In the genomic region with DNA sequence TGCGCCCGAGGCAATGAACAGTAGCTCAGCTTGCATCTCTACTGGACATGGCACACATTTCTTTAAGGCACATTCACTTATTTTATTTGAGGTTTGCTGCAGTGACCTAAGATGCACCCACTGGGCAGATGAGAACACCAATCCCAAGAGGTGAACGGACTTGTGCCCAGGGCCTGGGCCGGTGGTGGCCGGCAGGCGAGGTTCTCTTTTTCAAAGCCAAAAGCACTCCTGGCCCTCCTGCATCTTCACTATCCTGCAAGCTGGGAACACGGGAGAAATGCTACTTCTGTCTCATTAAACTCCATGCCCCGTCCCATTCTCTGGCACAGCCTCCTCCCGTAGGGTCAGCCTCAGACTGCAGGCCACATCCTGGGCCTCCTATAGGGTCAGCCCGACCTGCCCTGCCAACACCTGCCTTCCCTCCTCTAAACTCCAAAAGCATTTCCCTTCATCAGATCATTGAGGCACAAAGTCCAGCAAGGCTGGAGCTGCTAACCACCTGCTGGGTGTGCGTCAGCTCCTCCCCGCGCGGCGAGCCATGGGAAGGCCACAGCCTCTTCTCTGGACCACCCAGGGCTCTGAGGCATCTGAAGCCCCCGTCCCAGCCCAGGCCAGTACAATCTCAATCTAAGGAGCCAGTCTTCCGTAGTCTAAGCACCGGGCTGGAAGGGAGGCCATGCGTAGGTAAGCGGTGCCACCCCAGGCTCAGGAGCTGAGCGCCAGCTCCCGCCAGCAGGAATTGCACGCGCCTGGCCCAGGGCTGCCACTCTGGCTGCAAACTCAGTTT, we compare ENCODE assay signal across 28 cellular contexts.
DNase-seq lines count a peak whose midpoint lies in the region; ATAC-seq and TF ChIP-seq lines count a peak whose summit lies in the region.
"Had no signal": no experiment of that assay in that cellular context is flagged by ENCODE, and none has a peak within 500 bp of the region (broad histone marks: within the 10 kb centered on the region; RNA-seq: fewer than 3 reads in every experiment).

No MANE protein-coding gene starts in this region.

- peaks cover 60% of the 10 kb centered on the region for H3K4me1 Mint-ChIP-seq in neural progenitor cell

- TF ChIP-seq POLR2A in gastroesophageal sphincter (IDR thresholded peaks at IDR 0.05), result no peak

- WGBS in gastroesophageal sphincter (ENCODE audit: low coverage in 1 of 2), 2 donors, result 86 to 92% methylated on average over 2 to 7 of the region's 24 CpGs

- no peak for TF ChIP-seq CTCF in AG04450 (IDR thresholded peaks at IDR 0.05; ENCODE audit: low read depth, low read length)
- no peak for TF ChIP-seq CTCF in Panc1 (IDR thresholded peaks at IDR 0.05)
- no peak for TF ChIP-seq CTCF in gastroesophageal sphincter (IDR thresholded peaks at IDR 0.05)
- TF ChIP-seq CTCF in neural progenitor cell (IDR thresholded peaks at IDR 0.05), result no peak

- peak; percentile 15 for ATAC-seq in Panc1
- no peak for ATAC-seq in gastroesophageal sphincter
- no peak for ATAC-seq in HG02642 (IDR thresholded peaks at IDR 0.05; ENCODE audit: poor library complexity, unreplicated experiment)
- no peak for ATAC-seq in GM21528 (IDR thresholded peaks at IDR 0.05; ENCODE audit: low FRiP score, unreplicated experiment)

- H3F3A ChIP-seq in neural progenitor cell (ENCODE audit: low read depth), result no peaks in the 10 kb centered on the region

- POLR2A ChIA-PET in AG04450 (lab: Yijun Ruan, JAX) (interaction anchor here (0.6 kb wide), 1 partner anchor 174 kb away, joined by 5 read pairs; no protein-coding TSS in a partner anchor), Panc1 (lab: Charles Lee) (no interaction called here)

- H3K36me3 Mint-ChIP-seq in neural progenitor cell, result peaks cover 22% of the 10 kb centered on the region
- H3K36me3 Mint-ChIP-seq: IgD-negative memory B cell had no signal

- H3K9me3 ChIP-seq in AG04450 (ENCODE audit: control insufficient read depth, insufficient read depth, low read length), result no peaks in the 10 kb centered on the region
- no peaks in the 10 kb centered on the region for H3K9me3 ChIP-seq in Panc1 (ENCODE audit: control insufficient read depth, insufficient read depth, low read depth, low read length)
- H3K9me3 ChIP-seq in gastroesophageal sphincter, result no peaks in the 10 kb centered on the region
- H3K9me3 ChIP-seq in neural progenitor cell (ENCODE audit: low read depth), result no peaks in the 10 kb centered on the region
- H3K9me3 ChIP-seq: BLaER1, body of pancreas, suprapubic skin, vagina had no signal

- TF ChIP-seq EP300 in gastroesophageal sphincter (IDR thresholded peaks at IDR 0.05), result no peak

- in situ Hi-C loops in Panc1 (cut with HindIII; ENCODE audit: low pct_unique_long_range_greater_than_20kb, low sequenced_read_pairs), result no loop called here

- no peaks in the 10 kb centered on the region for H3K79me2 ChIP-seq in neural progenitor cell (ENCODE audit: low read depth)

- H3K4me3 ChIP-seq in AG04450 (ENCODE audit: low read depth, low read length) (no peak overlapping the region), Panc1 (ENCODE audit: low read depth in 2 of 2, low read length in 2 of 2) (no peak overlapping the region), gastroesophageal sphincter (no peak overlapping the region), neural progenitor cell (no peak overlapping the region)
- H3K4me3 ChIP-seq: BLaER1, body of pancreas, suprapubic skin, vagina had no signal

- H3K4me3 Mint-ChIP-seq in neural progenitor cell, result no peak overlapping the region
- H3K4me3 Mint-ChIP-seq: activated CD4-positive, alpha-beta memory T cell treated with anti-CD3 and anti-CD28 coated beads for 36 hours; IgD-negative memory B cell had no signal

- peaks cover 13% of the 10 kb centered on the region for H3K36me3 ChIP-seq in Panc1 (ENCODE audit: control insufficient read depth, insufficient read depth, low read length)
- peaks cover 0 to 100% of the 10 kb centered on the region in 2 donors for H3K36me3 ChIP-seq in gastroesophageal sphincter
- no peaks in the 10 kb centered on the region for H3K36me3 ChIP-seq in neural progenitor cell

- peak overlapping the region; percentile 22 for H3K27ac Mint-ChIP-seq in neural progenitor cell
- H3K27ac Mint-ChIP-seq: activated CD4-positive, alpha-beta memory T cell treated with anti-CD3 and anti-CD28 coated beads for 36 hours had no signal

- H3K9ac ChIP-seq in neural progenitor cell, result no peak overlapping the region
- H3K9ac ChIP-seq: BLaER1 had no signal

- no peaks in the 10 kb centered on the region for H3K9me3 Mint-ChIP-seq in neural progenitor cell
- H3K9me3 Mint-ChIP-seq: activated CD4-positive, alpha-beta memory T cell treated with anti-CD3 and anti-CD28 coated beads for 36 hours; IgD-negative memory B cell had no signal

- peaks cover 85% of the 10 kb centered on the region for H3K4me1 ChIP-seq in Panc1 (ENCODE audit: control insufficient read depth, insufficient read depth, low read length)
- H3K4me1 ChIP-seq in gastroesophageal sphincter, result peaks cover 0 to 61% (median 9%) of the 10 kb centered on the region in 3 donors
- peaks cover 11% of the 10 kb centered on the region for H3K4me1 ChIP-seq in neural progenitor cell
- H3K4me1 ChIP-seq: body of pancreas, suprapubic skin, vagina had no signal

- BruUV-seq in Panc1 (replicated peaks; lab: Mats Ljungman, UMichigan), result no TSS peak

- DNase-seq in AG04450 (ENCODE audit: low read depth, low spot score) (no peak), Panc1 (ENCODE audit: low read depth, low spot score) (no peak), neural progenitor cell (ENCODE audit: low spot score) (no peak), HuH-7 (ENCODE audit: low spot score) (no peak), iPS-NIHi11 (ENCODE audit: low spot score) (no peak)
- DNase-seq: activated CD4-positive, alpha-beta memory T cell treated with anti-CD3 and anti-CD28 coated beads for 36 hours; activated CD4-positive, CD25-positive, alpha-beta regulatory T cell; cerebellar nuclear complex; COR-L47; DND-41; HCEC 1CT; hippocampal formation; midbrain; NCI-H1092 treated with DMSO at 0.1 percent for 48 hours; NCI-H2029; NCI-H2227 treated with DMSO at 0.1 percent for 48 hours; NCI-H69; stimulated activated CD4-positive, alpha-beta T cell treated with anti-CD3 and anti-CD28 coated beads, Interleukin-1b, Interleukin-23, amount 100 ng/mL, for 48 hours; T1000 had no signal

- H3K27ac ChIP-seq in AG04450 (ENCODE audit: low read depth, low read length) (peak overlapping the region; percentile 39), Panc1 (ENCODE audit: low read length) (peak overlapping the region; percentile 94), gastroesophageal sphincter (peak overlapping the region in 3 of 4 donors; percentile 39 to 71 (median 61)), neural progenitor cell (no peak overlapping the region)
- H3K27ac ChIP-seq: BLaER1, body of pancreas, epithelial cell of prostate, suprapubic skin, vagina had no signal

- H3K4me2 ChIP-seq in neural progenitor cell, result no peak overlapping the region
- H3K4me2 ChIP-seq: BLaER1 had no signal

- H4K20me1 ChIP-seq in neural progenitor cell (ENCODE audit: low read depth), result no peaks in the 10 kb centered on the region
- H4K20me1 ChIP-seq: BLaER1 had no signal

- H2AFZ ChIP-seq in neural progenitor cell (replicated peaks), result no peak overlapping the region

- CTCF ChIA-PET in AG04450 (lab: Charles Lee), result interaction anchor here (1.1 to 1.8 kb wide), 3 partner anchors 12 to 31 kb away, joined by 3 to 5 read pairs (median 4); no protein-coding TSS in a partner anchor
- CTCF ChIA-PET in Panc1 (lab: Charles Lee), result interaction anchor here (1.1 kb wide), 1 partner anchor 29 kb away, joined by 4 read pairs; no protein-coding TSS in a partner anchor

- intact Hi-C loops in Panc1 (cut with micrococcal nuclease; ENCODE audit: unreplicated experiment), result no loop called here

- peaks cover 2% of the 10 kb centered on the region for H3K27me3 Mint-ChIP-seq in neural progenitor cell (ENCODE audit: insufficient read depth, low read depth)
- H3K27me3 Mint-ChIP-seq: activated CD4-positive, alpha-beta memory T cell treated with anti-CD3 and anti-CD28 coated beads for 36 hours had no signal

- H3K27me3 ChIP-seq in AG04450 (ENCODE audit: control insufficient read depth, insufficient read depth, low read length) (no peaks in the 10 kb centered on the region), Panc1 (ENCODE audit: control insufficient read depth, insufficient read depth, low read length) (no peaks in the 10 kb centered on the region), gastroesophageal sphincter (no peaks in the 10 kb centered on the region), neural progenitor cell (no peaks in the 10 kb centered on the region)
- H3K27me3 ChIP-seq: BLaER1, body of pancreas, suprapubic skin, vagina had no signal
